Comparison of ENCODE assay signal across 22 cellular contexts in genomic region chr12:28369483-28369882, GRCh38.
DNase-seq lines count a peak whose midpoint lies in the region; ATAC-seq and TF ChIP-seq lines count a peak whose summit lies in the region.
"Had no signal": no experiment of that assay in that cellular context is flagged by ENCODE, and none has a peak within 500 bp of the region (broad histone marks: within the 10 kb centered on the region; RNA-seq: fewer than 3 reads in every experiment).

No MANE protein-coding gene starts in this region.

- peaks cover 14% of the 10 kb centered on the region for H3K9me3 ChIP-seq in iPS-18c (ENCODE audit: control insufficient read depth, insufficient read depth, low read length)

- in situ Hi-C loops in ACHN (cut with HindIII; ENCODE audit: low pct_ligation_motif_present, low pct_unique_long_range_greater_than_20kb, low sequenced_read_pairs), result no loop called here
- in situ Hi-C loops in Caki2 (cut with HindIII; ENCODE audit: low pct_unique_long_range_greater_than_20kb, low sequenced_read_pairs), result no loop called here

- H3K9me3 Mint-ChIP-seq in WTC11, result peaks cover 75% of the 10 kb centered on the region

- TF ChIP-seq CTCF in WTC11 (IDR thresholded peaks at IDR 0.05) (no peak), RWPE1 (conservative IDR thresholded peaks at IDR 0.05; ENCODE audit: low read depth) (no peak)

- H3K4me3 Mint-ChIP-seq in WTC11, result no peak overlapping the region
- H3K4me3 Mint-ChIP-seq: CD8-positive, alpha-beta memory T cell; IgD-negative memory B cell had no signal

- no peak for ATAC-seq in WTC11
- ATAC-seq: Panc1 had no signal

- H3K36me3 Mint-ChIP-seq in WTC11, result peaks cover 79% of the 10 kb centered on the region

- CTCF ChIA-PET in WTC11 (lab: Charles Lee), result no interaction called here
- CTCF ChIA-PET in RWPE1 (lab: Yijun Ruan, JAX), result no interaction called here

- H3K4me1 Mint-ChIP-seq in WTC11, result no peaks in the 10 kb centered on the region

- DNase-seq in ACHN, result peak; percentile 9
- DNase-seq in Caki2 (ENCODE audit: low read depth), result peak; percentile 0
- DNase-seq in NAMALWA (ENCODE audit: low spot score), result peak; percentile 5
- DNase-seq in WTC11 (ENCODE audit: low spot score), result no peak
- DNase-seq in dermis blood vessel endothelial cell, result no peak
- no peak for DNase-seq in RWPE1 (ENCODE audit: low spot score)
- DNase-seq: CD8-positive, alpha-beta memory T cell; DMS79 treated with DMSO at 0.1 percent for 48 hours; GOT3; HCEC 1CT; Kasumi-1; MG63; NCI-H1092; NCI-H1436; NCI-H187 treated with DMSO at 0.1 percent for 48 hours; NCI-H226; NCI-H510A treated with DMSO at 0.1 percent for 48 hours; NCI-H748 treated with DMSO at 0.1 percent for 48 hours had no signal

- H3K27me3 Mint-ChIP-seq in WTC11 (ENCODE audit: low read depth), result no peaks in the 10 kb centered on the region; the same call in none of the 2 replicates
- H3K27me3 Mint-ChIP-seq: CD8-positive, alpha-beta memory T cell; IgD-negative memory B cell had no signal

- POLR2A ChIA-PET in WTC11 (lab: Charles Lee), result no interaction called here
- POLR2A ChIA-PET in RWPE1 (lab: Yijun Ruan, JAX; ENCODE audit: low non-redundant PET), result no interaction called here

- H3K4me3 ChIP-seq in iPS-18c (ENCODE audit: insufficient read depth, low read depth, low read length), result peak overlapping the region; percentile 28; the same call in 1 of the 2 replicates
- H3K4me3 ChIP-seq: MG63 had no signal

- H3K27ac ChIP-seq in RWPE1, result no peak overlapping the region
- H3K27ac ChIP-seq: C4-2B had no signal

- no peak overlapping the region for H3K27ac Mint-ChIP-seq in WTC11
- H3K27ac Mint-ChIP-seq: CD8-positive, alpha-beta memory T cell had no signal

TF ChIP-seq in WTC11, 78 proteins besides CTCF, POLR2A, EP300 and RAD21:
- no peak for TF ChIP-seq MAX (CRISPR knock-in tag; IDR thresholded peaks at IDR 0.05)
- no peak for TF ChIP-seq ZNF396 (CRISPR knock-in tag; IDR thresholded peaks at IDR 0.05; ENCODE audit: borderline replicate concordance)
- no peak for TF ChIP-seq TP53 (CRISPR knock-in tag; IDR thresholded peaks at IDR 0.05)
- no peak for TF ChIP-seq FOXP1 (CRISPR knock-in tag; IDR thresholded peaks at IDR 0.05; ENCODE audit: borderline replicate concordance)
- no peak for TF ChIP-seq JAZF1 (CRISPR knock-in tag; IDR thresholded peaks at IDR 0.05)
- TF ChIP-seq ZBTB43 (CRISPR knock-in tag; IDR thresholded peaks at IDR 0.05), result no peak
- TF ChIP-seq AFF4 (CRISPR knock-in tag; IDR thresholded peaks at IDR 0.05; ENCODE audit: borderline replicate concordance), result no peak

Comparison
In these comparisons a context has a peak if more than half of its experiments do, and no peak if none do; other contexts are left out.
1. DNase-seq: peak in ACHN (single experiment), Caki2 (single experiment) and NAMALWA (single experiment); none in WTC11 (single experiment), dermis blood vessel endothelial cell (single experiment) and RWPE1 (single experiment).